In the genomic region with DNA sequence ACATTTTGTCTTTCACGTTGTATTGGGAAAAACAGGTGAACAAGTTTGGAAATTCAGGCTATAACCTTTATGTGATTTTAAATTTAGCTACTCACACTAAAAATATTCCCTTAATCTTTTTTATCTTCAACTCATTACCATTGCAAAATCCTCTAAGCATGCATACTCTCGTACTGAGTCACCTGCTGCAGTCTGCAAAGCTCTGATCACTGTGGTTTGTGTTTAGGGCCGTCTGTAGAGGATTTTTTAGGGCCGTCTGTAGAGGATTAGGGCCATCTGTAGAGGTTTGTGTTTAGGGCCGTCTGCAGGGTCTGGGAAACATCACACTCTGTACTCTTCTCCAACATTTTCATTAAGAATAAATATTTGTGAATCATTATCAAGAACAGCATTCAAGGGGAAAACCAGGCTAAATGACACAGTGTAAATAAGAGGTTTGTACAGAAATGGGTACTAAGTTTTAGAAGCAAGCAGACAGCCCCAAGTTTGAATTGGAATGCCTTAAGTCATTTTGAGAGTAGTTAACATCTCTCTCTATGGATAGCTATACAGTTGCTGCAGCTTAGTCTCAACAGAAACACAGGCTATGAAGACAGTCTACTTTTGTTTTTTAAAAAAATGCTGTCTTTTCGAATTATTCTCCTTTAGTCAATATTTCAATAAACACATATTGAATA, we compare ENCODE assay signal across 10 cellular contexts.
A peak's percentile ranks its signal among the peaks of the same experiment; 100 is the strongest.
DNase-seq lines count a peak whose midpoint lies in the region; ATAC-seq and TF ChIP-seq lines count a peak whose summit lies in the region.
"Had no signal": no experiment of that assay in that cellular context is flagged by ENCODE, and none has a peak within 500 bp of the region (broad histone marks: within the 10 kb centered on the region; RNA-seq: fewer than 3 reads in every experiment).

No MANE protein-coding gene starts in this region.

- in situ Hi-C loops in gastrocnemius medialis (cut with MboI; ENCODE audit: low sequenced_read_pairs in 4 of 4), result no loop called here

- peak; percentile 78 for ATAC-seq in Right ventricle myocardium inferior
- ATAC-seq in gastrocnemius medialis, result no peak
- ATAC-seq in GM18858 (IDR thresholded peaks at IDR 0.05; ENCODE audit: unreplicated experiment), result no peak

- no peaks in the 10 kb centered on the region for H3K36me3 ChIP-seq in right atrium auricular region
- H3K36me3 ChIP-seq in ovary, result no peaks in the 10 kb centered on the region
- no peaks in the 10 kb centered on the region for H3K36me3 ChIP-seq in gastrocnemius medialis
- H3K36me3 ChIP-seq: BE2C had no signal

- TF ChIP-seq CTCF in right atrium auricular region (IDR thresholded peaks at IDR 0.05) (no peak), fibroblast of villous mesenchyme (IDR thresholded peaks at IDR 0.05; ENCODE audit: insufficient read depth, low read depth, low read length) (no peak), ovary (IDR thresholded peaks at IDR 0.05) (no peak), gastrocnemius medialis (IDR thresholded peaks at IDR 0.05 in 4 of 5, conservative IDR thresholded peaks at IDR 0.05 in 1 of 5) (no peak)

- H3K9me3 ChIP-seq in right atrium auricular region, result no peaks in the 10 kb centered on the region
- no peaks in the 10 kb centered on the region for H3K9me3 ChIP-seq in ovary
- no peaks in the 10 kb centered on the region for H3K9me3 ChIP-seq in gastrocnemius medialis
- H3K9me3 ChIP-seq: BE2C had no signal

- H3K27me3 ChIP-seq in right atrium auricular region, result no peaks in the 10 kb centered on the region
- no peaks in the 10 kb centered on the region for H3K27me3 ChIP-seq in ovary
- H3K27me3 ChIP-seq in gastrocnemius medialis, result no peaks in the 10 kb centered on the region
- H3K27me3 ChIP-seq: BE2C had no signal

- DNase-seq in Right ventricle myocardium inferior (ENCODE audit: missing footprints), result no peak
- no peak for DNase-seq in right atrium auricular region (ENCODE audit: low spot score)
- DNase-seq in NCI-H82 (lab: John Stamatoyannopoulos, UW), result peak; percentile 89
- peak; percentile 99 for DNase-seq in fibroblast of villous mesenchyme (ENCODE audit: low read depth)
- no peak for DNase-seq in ovary
- DNase-seq in gastrocnemius medialis, result no peak
- DNase-seq in NCI-H2196 (lab: John Stamatoyannopoulos, UW; ENCODE audit: unreplicated experiment), result no peak
- DNase-seq: BE2C, KG1 had no signal

- H3K27ac ChIP-seq in right atrium auricular region (peak overlapping the region in 1 of 2 donors; percentile 48), ovary (no peak overlapping the region), gastrocnemius medialis (no peak overlapping the region)

- H3K4me1 ChIP-seq in right atrium auricular region (peaks cover 0 to 18% of the 10 kb centered on the region in 2 donors), ovary (ENCODE audit: insufficient read depth) (no peaks in the 10 kb centered on the region), gastrocnemius medialis (no peaks in the 10 kb centered on the region)
- H3K4me1 ChIP-seq: BE2C had no signal

- intact Hi-C loops in Right ventricle myocardium inferior (cut with DNase I) (loop anchor here (10.0 kb wide), 1 partner anchor 158 kb away; a partner anchor contains a TSS), ovary (cut with DNase I) (no loop called here), gastrocnemius medialis (cut with DNase I; ENCODE audit: low total_unique reads) (no loop called here)

- WGBS in ovary, 3 donors, result 6 to 13% (median 6%) methylated on average over 6 of the region's 6 CpGs

- no peak overlapping the region for H3K4me3 ChIP-seq in right atrium auricular region
- peak overlapping the region; percentile 21 for H3K4me3 ChIP-seq in fibroblast of villous mesenchyme (ENCODE audit: low read depth, low read length)
- H3K4me3 ChIP-seq in ovary, result no peak overlapping the region
- H3K4me3 ChIP-seq in gastrocnemius medialis, result no peak overlapping the region

- no peak for TF ChIP-seq EP300 in ovary (IDR thresholded peaks at IDR 0.05)

- TF ChIP-seq POLR2A in ovary (IDR thresholded peaks at IDR 0.05) (no peak), gastrocnemius medialis (IDR thresholded peaks at IDR 0.05) (no peak)

Comparison
In these comparisons a context has a peak if more than half of its experiments do, and no peak if none do; other contexts are left out.
1. DNase-seq: peak in NCI-H82 (single experiment) and fibroblast of villous mesenchyme (single experiment); none in Right ventricle myocardium inferior (single experiment), right atrium auricular region (single experiment), ovary (0 of 5), gastrocnemius medialis (0 of 2) and NCI-H2196 (single experiment).